ENCODE assay signal across 1 cellular context in the genomic region with DNA sequence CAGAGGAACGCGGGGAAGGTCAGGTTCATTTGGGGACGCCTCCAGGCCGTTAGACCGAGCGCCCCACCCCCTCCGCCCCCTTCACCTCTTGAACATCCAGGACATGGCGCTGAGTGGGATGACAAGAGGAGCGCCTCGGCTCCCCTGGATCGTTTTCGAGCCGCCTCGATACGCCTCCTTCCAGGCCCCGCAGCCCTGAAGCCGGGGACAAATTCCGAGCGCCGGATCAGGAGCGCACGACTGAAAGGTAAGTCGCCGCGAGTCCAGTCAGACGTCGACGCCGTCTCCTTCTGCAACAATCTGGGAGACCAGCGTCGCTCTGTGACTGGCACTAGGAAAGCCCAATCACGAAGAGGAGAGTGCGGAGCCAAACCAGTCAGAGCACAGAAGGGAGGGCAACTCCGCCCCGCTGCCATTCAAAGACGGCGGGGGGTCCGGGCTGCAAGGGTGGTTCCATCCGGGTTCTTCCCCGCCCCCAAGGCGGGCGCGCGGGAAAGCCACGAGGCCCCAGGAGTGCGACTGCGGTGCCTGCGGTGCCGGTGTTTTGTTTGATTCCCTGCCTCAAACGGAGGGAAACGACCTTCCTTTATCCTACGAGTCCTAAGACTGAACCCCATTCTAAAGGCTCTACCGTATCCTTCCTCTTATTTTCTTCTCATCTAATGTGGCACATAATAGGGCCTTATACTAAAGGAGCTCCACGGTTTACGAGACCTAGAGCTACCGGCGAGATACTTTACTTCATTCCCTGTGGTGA.
TF ChIP-seq lines count a peak whose summit lies in the region.

Gene HLTF, minus strand, starts transcription at position 302 of the 757 bp plus-strand sequence. Its CDS starts 197 bp downstream, at position 105.

TF ChIP-seq in GM12878, 131 proteins besides CTCF, POLR2A, EP300 and RAD21 (continued from another document):
- TF ChIP-seq BCL3 (IDR thresholded peaks at IDR 0.05; ENCODE audit: borderline replicate concordance, insufficient read depth, low read depth, low read length, poor library complexity, severe bottlenecking) (no peak), NR2F1 (conservative IDR thresholded peaks at IDR 0.05) (peak; percentile 75), CBX3 (IDR thresholded peaks at IDR 0.05; ENCODE audit: borderline replicate concordance, low read depth) (no peak), MTA3 (IDR thresholded peaks at IDR 0.05; ENCODE audit: borderline replicate concordance, low read length) (no peak), CEBPB (IDR thresholded peaks at IDR 0.05; ENCODE audit: borderline replicate concordance in 1 of 2, low read depth in 2 of 2, low read length in 2 of 2) (no peak), ASH2L (IDR thresholded peaks at IDR 0.05; ENCODE audit: borderline replicate concordance, low read depth) (no peak; the same call in 1 of the 2 replicates), ZNF24 (IDR thresholded peaks at IDR 0.05) (no peak), CEBPZ (IDR thresholded peaks at IDR 0.05; ENCODE audit: low read depth, low read length) (peak; percentile 55; the same call in 1 of the 2 replicates), E2F4 (IDR thresholded peaks at IDR 0.05; ENCODE audit: low read depth, low read length) (peak; percentile 78), ESRRA (IDR thresholded peaks at IDR 0.05; ENCODE audit: low read length) (no peak), PAX5 (IDR thresholded peaks at IDR 0.05; ENCODE audit: borderline replicate concordance, low read depth, low read length) (peak; percentile 34; the same call in 1 of the 2 replicates), TAF1 (IDR thresholded peaks at IDR 0.05; ENCODE audit: borderline replicate concordance, low read depth, low read length) (peak; percentile 49; the same call in 1 of the 2 replicates), EED (IDR thresholded peaks at IDR 0.05; ENCODE audit: low read depth) (no peak), IRF3 (IDR thresholded peaks at IDR 0.05) (peak; percentile 87), ZNF622 (IDR thresholded peaks at IDR 0.05) (no peak), CHD4 (IDR thresholded peaks at IDR 0.05) (no peak), RCOR1 (conservative IDR thresholded peaks at IDR 0.05; ENCODE audit: low read depth, low read length) (no peak), CBX5 (IDR thresholded peaks at IDR 0.05; ENCODE audit: low read depth) (peak; percentile 85; the same call in 1 of the 2 replicates), HDGF (IDR thresholded peaks at IDR 0.05) (no peak), HCFC1 (IDR thresholded peaks at IDR 0.05; ENCODE audit: low read length) (no peak), POLR2AphosphoS5 (IDR thresholded peaks at IDR 0.05; ENCODE audit: low read length) (peak; percentile 69; the same call in 1 of the 2 replicates), SMC3 (IDR thresholded peaks at IDR 0.05; ENCODE audit: borderline replicate concordance, low read length) (no peak), BMI1 (IDR thresholded peaks at IDR 0.05; ENCODE audit: borderline replicate concordance) (no peak), MYB (IDR thresholded peaks at IDR 0.05; ENCODE audit: borderline replicate concordance, low read depth, low read length) (no peak), FOS (IDR thresholded peaks at IDR 0.05; ENCODE audit: borderline replicate concordance, extremely low read depth, insufficient read length) (peak; percentile 93), TCF3 (IDR thresholded peaks at IDR 0.05; ENCODE audit: borderline replicate concordance, insufficient read depth, low read depth, low read length) (no peak), ETV6 (conservative IDR thresholded peaks at IDR 0.05 in 1 of 2, IDR thresholded peaks at IDR 0.05 in 1 of 2; ENCODE audit: borderline replicate concordance in 1 of 2, low read depth in 1 of 2) (no peak), CREB1 (IDR thresholded peaks at IDR 0.05; ENCODE audit: low read depth) (peak; percentile 83), STAT1 (conservative IDR thresholded peaks at IDR 0.05) (no peak), CREM (IDR thresholded peaks at IDR 0.05; ENCODE audit: low read depth) (peak; percentile 70)
- TF ChIP-seq, protein P1, sequence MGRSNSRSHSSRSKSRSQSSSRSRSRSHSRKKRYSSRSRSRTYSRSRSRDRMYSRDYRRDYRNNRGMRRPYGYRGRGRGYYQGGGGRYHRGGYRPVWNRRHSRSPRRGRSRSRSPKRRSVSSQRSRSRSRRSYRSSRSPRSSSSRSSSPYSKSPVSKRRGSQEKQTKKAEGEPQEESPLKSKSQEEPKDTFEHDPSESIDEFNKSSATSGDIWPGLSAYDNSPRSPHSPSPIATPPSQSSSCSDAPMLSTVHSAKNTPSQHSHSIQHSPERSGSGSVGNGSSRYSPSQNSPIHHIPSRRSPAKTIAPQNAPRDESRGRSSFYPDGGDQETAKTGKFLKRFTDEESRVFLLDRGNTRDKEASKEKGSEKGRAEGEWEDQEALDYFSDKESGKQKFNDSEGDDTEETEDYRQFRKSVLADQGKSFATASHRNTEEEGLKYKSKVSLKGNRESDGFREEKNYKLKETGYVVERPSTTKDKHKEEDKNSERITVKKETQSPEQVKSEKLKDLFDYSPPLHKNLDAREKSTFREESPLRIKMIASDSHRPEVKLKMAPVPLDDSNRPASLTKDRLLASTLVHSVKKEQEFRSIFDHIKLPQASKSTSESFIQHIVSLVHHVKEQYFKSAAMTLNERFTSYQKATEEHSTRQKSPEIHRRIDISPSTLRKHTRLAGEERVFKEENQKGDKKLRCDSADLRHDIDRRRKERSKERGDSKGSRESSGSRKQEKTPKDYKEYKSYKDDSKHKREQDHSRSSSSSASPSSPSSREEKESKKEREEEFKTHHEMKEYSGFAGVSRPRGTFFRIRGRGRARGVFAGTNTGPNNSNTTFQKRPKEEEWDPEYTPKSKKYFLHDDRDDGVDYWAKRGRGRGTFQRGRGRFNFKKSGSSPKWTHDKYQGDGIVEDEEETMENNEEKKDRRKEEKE (IDR thresholded peaks at IDR 0.05) = no peak
- TF ChIP-seq, protein P2, sequence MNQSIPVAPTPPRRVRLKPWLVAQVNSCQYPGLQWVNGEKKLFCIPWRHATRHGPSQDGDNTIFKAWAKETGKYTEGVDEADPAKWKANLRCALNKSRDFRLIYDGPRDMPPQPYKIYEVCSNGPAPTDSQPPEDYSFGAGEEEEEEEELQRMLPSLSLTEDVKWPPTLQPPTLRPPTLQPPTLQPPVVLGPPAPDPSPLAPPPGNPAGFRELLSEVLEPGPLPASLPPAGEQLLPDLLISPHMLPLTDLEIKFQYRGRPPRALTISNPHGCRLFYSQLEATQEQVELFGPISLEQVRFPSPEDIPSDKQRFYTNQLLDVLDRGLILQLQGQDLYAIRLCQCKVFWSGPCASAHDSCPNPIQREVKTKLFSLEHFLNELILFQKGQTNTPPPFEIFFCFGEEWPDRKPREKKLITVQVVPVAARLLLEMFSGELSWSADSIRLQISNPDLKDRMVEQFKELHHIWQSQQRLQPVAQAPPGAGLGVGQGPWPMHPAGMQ (IDR thresholded peaks at IDR 0.05; ENCODE audit: borderline replicate concordance) = no peak
- TF ChIP-seq, protein P3, sequence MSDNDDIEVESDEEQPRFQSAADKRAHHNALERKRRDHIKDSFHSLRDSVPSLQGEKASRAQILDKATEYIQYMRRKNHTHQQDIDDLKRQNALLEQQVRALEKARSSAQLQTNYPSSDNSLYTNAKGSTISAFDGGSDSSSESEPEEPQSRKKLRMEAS (IDR thresholded peaks at IDR 0.05; ENCODE audit: low read depth, low read length) = peak; percentile 98
